Comparison of ENCODE assay signal across 8 cellular contexts in the genomic region with DNA sequence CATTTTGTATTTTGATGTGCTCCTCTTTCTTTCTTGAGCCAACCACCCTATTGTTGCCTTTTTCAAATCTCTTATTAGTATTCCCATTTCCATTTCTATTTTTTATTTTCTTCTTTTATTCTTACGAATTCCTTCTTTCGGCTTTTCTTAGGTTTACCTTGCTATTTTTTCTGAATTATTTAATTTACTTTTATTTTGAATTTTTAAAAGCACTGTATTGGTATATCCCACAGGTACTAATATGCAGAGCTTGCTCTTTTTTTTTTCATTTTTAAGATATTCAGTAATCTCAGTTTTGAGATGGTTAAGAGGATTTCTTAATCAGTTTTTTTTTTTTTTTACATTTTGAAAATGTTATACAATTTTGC. TPM values are rescaled to one million over a fixed set of nuclear protein-coding genes. Genes with fewer than 3 reads are reported as not detected.
DNase-seq lines count a peak whose midpoint lies in the region; ATAC-seq and TF ChIP-seq lines count a peak whose summit lies in the region.

No MANE protein-coding gene starts in this region.

- H3K27me3 Mint-ChIP-seq in T-cell: no peaks in the 10 kb centered on the region

- POLR2A ChIA-PET in T-cell (lab: Charles Lee): interaction anchor here (0.6 to 0.7 kb wide), 2 partner anchors 36 to 927 kb away, joined by 4 to 8 read pairs; no protein-coding TSS in a partner anchor

- ATAC-seq in T-cell (replicated peaks in 1 of 4) (no peak), HG02763 (IDR thresholded peaks at IDR 0.05; ENCODE audit: unreplicated experiment) (no peak), HG03439 (IDR thresholded peaks at IDR 0.05; ENCODE audit: unreplicated experiment) (no peak)

- peaks cover 11 to 24% (median 17%) of the 10 kb centered on the region in 3 donors for H3K9me3 Mint-ChIP-seq in T-cell

- H3K27ac Mint-ChIP-seq in T-cell: no peak overlapping the region

- H3K4me3 Mint-ChIP-seq in T-cell: peak overlapping the region; percentile 91 to 93 (median 93)

- TF ChIP-seq CTCF in GM12865 (IDR thresholded peaks at IDR 0.05; ENCODE audit: insufficient read depth, low read depth, low read length, missing control alignments) (no peak), fibroblast of the aortic adventitia (IDR thresholded peaks at IDR 0.05; ENCODE audit: insufficient read depth, low read length) (no peak), retinal pigment epithelial cell (conservative IDR thresholded peaks at IDR 0.05; ENCODE audit: low read depth, low read length) (no peak)

- peak overlapping the region; percentile 80 for H3K4me3 ChIP-seq in GM12865 (ENCODE audit: low read depth, low read length)
- H3K4me3 ChIP-seq in fibroblast of the aortic adventitia (ENCODE audit: low read depth, low read length): peak overlapping the region; percentile 71
- H3K4me3 ChIP-seq in retinal pigment epithelial cell (ENCODE audit: low read length): peak overlapping the region; percentile 95

- no peak for DNase-seq in GM12865 (ENCODE audit: low read depth)
- DNase-seq in T-cell: no peak
- no peak for DNase-seq in fibroblast of the aortic adventitia (ENCODE audit: low read depth)
- no peak for DNase-seq in retinal pigment epithelial cell (ENCODE audit: low read depth)
- DNase-seq in GM19238 (ENCODE audit: insufficient read length, low spot score): no peak
- no peak for DNase-seq in substantia nigra (lab: John Stamatoyannopoulos, UW)

- peaks cover 4% of the 10 kb centered on the region for H3K36me3 Mint-ChIP-seq in T-cell

- H3K27ac ChIP-seq in substantia nigra (ENCODE audit: low read depth, low read length, poor library complexity, severe bottlenecking): no peak overlapping the region

- CTCF ChIA-PET in T-cell (lab: Charles Lee): interaction anchor here in 1 of 2 donors (0.6 to 0.7 kb wide), 2 partner anchors 146 to 1114 kb away, joined by 4 to 6 read pairs; no protein-coding TSS in a partner anchor

- peaks cover 14 to 23% (median 18%) of the 10 kb centered on the region in 3 donors for H3K4me1 Mint-ChIP-seq in T-cell

RNA-seq across cellular contexts. Expression of a gene that starts 18.4 kb away (rescaled TPM):
- total RNA-seq in T-cell (1 to 10 TPM; 4.8 to 8.1 (median 5.9) TPM), fibroblast of the aortic adventitia (ENCODE audit: low replicate concordance) (0.09 TPM in 1 of 2 replicates, not detected in the other)
